Comparison of ENCODE assay signal across 32 cellular contexts in the genomic region with DNA sequence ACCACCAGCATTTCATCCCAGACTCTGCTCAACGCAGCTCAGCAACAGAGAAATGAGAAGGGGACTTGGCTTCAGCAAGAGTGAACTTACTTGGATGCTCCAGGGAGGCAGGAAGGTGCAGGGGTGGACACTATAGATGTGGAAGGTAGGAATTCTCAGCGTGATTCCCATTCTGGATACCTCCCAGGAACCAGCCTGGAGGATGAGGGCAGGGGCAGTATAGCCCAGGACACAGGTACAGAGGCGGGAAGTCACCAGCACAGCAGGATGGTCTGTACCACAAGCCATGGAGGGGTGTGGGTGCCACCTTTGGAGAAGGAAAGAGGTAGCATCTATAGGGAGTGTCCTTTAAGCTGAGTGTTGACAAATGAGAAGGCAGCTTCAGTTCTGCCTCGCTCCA.
"Had no signal": no experiment of that assay in that cellular context is flagged by ENCODE, and none has a peak within 500 bp of the region (broad histone marks: within the 10 kb centered on the region; RNA-seq: fewer than 3 reads in every experiment).

No MANE protein-coding gene starts in this region.

- H3K9me3 ChIP-seq: adrenal gland, body of pancreas, colonic mucosa, gastrocnemius medialis had no signal

- H3K9me3 Mint-ChIP-seq: activated CD8-positive, alpha-beta T cell treated with anti-CD3 and anti-CD28 coated beads for 36 hours; activated naive CD4-positive, alpha-beta T cell treated with anti-CD3 and anti-CD28 coated beads for 36 hours; activated naive CD4-positive, alpha-beta T cell treated with anti-CD3 and anti-CD28 coated beads, Interleukin-2, amount 50 U/mL, for 24 hours; activated naive CD8-positive, alpha-beta T cell treated with anti-CD3 and anti-CD28 coated beads, Interleukin-2, amount 50 U/mL, for 24 hours; activated T-cell treated with anti-CD3 and anti-CD28 coated beads, Interleukin-2, amount 50 U/mL, for 4 hours; activated T-helper 2 cell treated with anti-CD3 and anti-CD28 coated beads, Interferon-gamma antibody, Interleukin-2, Interleukin-4, amounts not matched to agents 10 μg/mL and 5 μg/mL and 100 μg/mL, durations not matched to agents 14 hours and 24 hours and 36 hours; endodermal cell; T-helper 2 cell treated with Interferon-gamma antibody and Interleukin-4, amounts not matched to agents 5 μg/mL and 100 μg/mL, for 36 hours had no signal

- H3K36me3 ChIP-seq: adrenal gland, colonic mucosa, gastrocnemius medialis, heart right ventricle, WERI-Rb-1 had no signal

- H3K4me1 Mint-ChIP-seq: activated naive CD4-positive, alpha-beta T cell treated with anti-CD3 and anti-CD28 coated beads, Interleukin-2, amount 50 U/mL, for 24 hours; activated naive CD8-positive, alpha-beta T cell treated with anti-CD3 and anti-CD28 coated beads for 36 hours; activated naive CD8-positive, alpha-beta T cell treated with anti-CD3 and anti-CD28 coated beads, Interleukin-2, amount 50 U/mL, for 24 hours; endodermal cell; T-helper 17 cell had no signal

- H3K4me2 ChIP-seq: hepatocyte had no signal

- H3K36me3 Mint-ChIP-seq: activated naive CD4-positive, alpha-beta T cell treated with anti-CD3 and anti-CD28 coated beads, Interleukin-2, amount 50 U/mL, for 24 hours; activated naive CD8-positive, alpha-beta T cell treated with anti-CD3 and anti-CD28 coated beads for 36 hours had no signal

- H3K27me3 ChIP-seq: body of pancreas, colonic mucosa, foreskin keratinocyte, gastrocnemius medialis, hepatocyte had no signal

- H3K27ac ChIP-seq: adrenal gland, body of pancreas, colonic mucosa, foreskin keratinocyte, gastrocnemius medialis, heart right ventricle, hepatocyte, WERI-Rb-1 had no signal

- H3K27ac Mint-ChIP-seq: activated B cell treated with CpG ODN at 0.5 μM for 24 hours; activated CD8-positive, alpha-beta T cell treated with anti-CD3 and anti-CD28 coated beads for 36 hours; activated naive CD4-positive, alpha-beta T cell treated with anti-CD3 and anti-CD28 coated beads for 36 hours; activated naive CD4-positive, alpha-beta T cell treated with anti-CD3 and anti-CD28 coated beads, Interleukin-2, amount 50 U/mL, for 24 hours; activated naive CD8-positive, alpha-beta T cell treated with anti-CD3 and anti-CD28 coated beads for 36 hours; activated naive CD8-positive, alpha-beta T cell treated with anti-CD3 and anti-CD28 coated beads, Interleukin-2, amount 50 U/mL, for 24 hours; activated T-helper 2 cell treated with anti-CD3 and anti-CD28 coated beads, Interferon-gamma antibody, Interleukin-2, Interleukin-4, amounts not matched to agents 10 μg/mL and 5 μg/mL and 100 μg/mL, durations not matched to agents 14 hours and 24 hours and 36 hours; endodermal cell; T-helper 17 cell; T-helper 2 cell treated with Interferon-gamma antibody and Interleukin-4, amounts not matched to agents 5 μg/mL and 100 μg/mL, for 36 hours had no signal

- H3K4me3 ChIP-seq: adrenal gland, body of pancreas, colonic mucosa, gastrocnemius medialis, heart right ventricle, hepatocyte had no signal

- H3K79me2 ChIP-seq: hepatocyte had no signal

- ATAC-seq: activated CD4-positive, CD25-positive, alpha-beta regulatory T cell treated with anti-CD3 and anti-CD28 coated beads, Interleukin-2, amount 50 U/mL, for 24 hours; activated CD8-positive, alpha-beta T cell treated with anti-CD3 and anti-CD28 coated beads for 36 hours; activated naive CD8-positive, alpha-beta T cell treated with anti-CD3 and anti-CD28 coated beads, Interleukin-2, amount 50 U/mL, for 24 hours; activated T-cell treated with anti-CD3 and anti-CD28 coated beads, Interleukin-2, amount 50 U/mL, for 4 hours; body of pancreas; esophagus mucosa; foreskin keratinocyte; gastrocnemius medialis; heart right ventricle; T-helper 17 cell had no signal

- DNase-seq: activated B cell treated with CpG ODN at 0.5 μM for 24 hours; activated CD4-positive, alpha-beta T cell treated with anti-CD3 and anti-CD28 coated beads for 48 hours; activated CD4-positive, alpha-beta T cell treated with anti-CD3 and anti-CD28 coated beads, Interleukin-2, amount 50 U/mL, for 1 hour; activated CD4-positive, alpha-beta T cell treated with anti-CD3 and anti-CD28 coated beads, Interleukin-2, amount 50 U/mL, for 48 hours; activated CD8-positive, alpha-beta memory T cell treated with anti-CD3 and anti-CD28 coated beads for 24 hours; activated CD8-positive, alpha-beta T cell treated with anti-CD3 and anti-CD28 coated beads for 36 hours; activated effector memory CD4-positive, alpha-beta T cell treated with anti-CD3 and anti-CD28 coated beads, Interleukin-2, amount 50 U/mL, for 16 hours; activated naive CD4-positive, alpha-beta T cell treated with anti-CD3 and anti-CD28 coated beads for 36 hours; activated naive CD8-positive, alpha-beta T cell treated with anti-CD3 and anti-CD28 coated beads for 36 hours; activated naive CD8-positive, alpha-beta T cell treated with anti-CD3 and anti-CD28 coated beads, Interleukin-2, amount 50 U/mL, for 24 hours; activated T-cell treated with anti-CD3 and anti-CD28 coated beads, Interleukin-2, amount 50 U/mL, for 4 hours; adrenal gland; amygdala; aorta; body of pancreas; caudate nucleus; colonic mucosa; effector CD8-positive, alpha-beta T cell; endodermal cell; foreskin keratinocyte; gastrocnemius medialis; glutamatergic neuron; heart right ventricle; T-helper 17 cell; T1000; WERI-Rb-1 had no signal

- H3K4me3 Mint-ChIP-seq: activated B cell treated with CpG ODN at 0.5 μM for 24 hours; activated CD8-positive, alpha-beta T cell treated with anti-CD3 and anti-CD28 coated beads for 36 hours; activated naive CD4-positive, alpha-beta T cell treated with anti-CD3 and anti-CD28 coated beads for 36 hours; activated naive CD4-positive, alpha-beta T cell treated with anti-CD3 and anti-CD28 coated beads, Interleukin-2, amount 50 U/mL, for 24 hours; activated naive CD8-positive, alpha-beta T cell treated with anti-CD3 and anti-CD28 coated beads for 36 hours; activated naive CD8-positive, alpha-beta T cell treated with anti-CD3 and anti-CD28 coated beads, Interleukin-2, amount 50 U/mL, for 24 hours; activated T-cell treated with anti-CD3 and anti-CD28 coated beads, Interleukin-2, amount 50 U/mL, for 4 hours; endodermal cell; T-helper 17 cell; T-helper 2 cell treated with Interferon-gamma antibody and Interleukin-4, amounts not matched to agents 5 μg/mL and 100 μg/mL, for 36 hours had no signal

- H2AFZ ChIP-seq: hepatocyte had no signal

- H3K4me1 ChIP-seq: adrenal gland, body of pancreas, colonic mucosa, foreskin keratinocyte, gastrocnemius medialis, heart right ventricle had no signal
